Comparison of ENCODE assay signal across 12 cellular contexts in genomic region chr7:35677582-35678356, GRCh38.
"Had no signal": no experiment of that assay in that cellular context is flagged by ENCODE, and none has a peak within 500 bp of the region (broad histone marks: within the 10 kb centered on the region; RNA-seq: fewer than 3 reads in every experiment).

No MANE protein-coding gene starts in this region.

- DNase-seq: activated naive CD8-positive, alpha-beta T cell treated with anti-CD3 and anti-CD28 coated beads, Interleukin-2, amount 10 ng/mL, durations not matched to agents 7 days and 5 days; aorta; foreskin melanocyte; left colon; naive thymus-derived CD4-positive, alpha-beta T cell; nucleus accumbens; small intestine; substantia nigra; WERI-Rb-1 had no signal

- H3K27me3 ChIP-seq: right atrium auricular region had no signal

- H3K27ac ChIP-seq: right atrium auricular region, WERI-Rb-1 had no signal

- H3K27me3 Mint-ChIP-seq: activated naive CD8-positive, alpha-beta T cell treated with anti-CD3 and anti-CD28 coated beads, Interleukin-2, amount 10 ng/mL, durations not matched to agents 7 days and 5 days; naive thymus-derived CD4-positive, alpha-beta T cell; type B pancreatic cell had no signal

- H3K9me3 Mint-ChIP-seq: activated naive CD8-positive, alpha-beta T cell treated with anti-CD3 and anti-CD28 coated beads, Interleukin-2, amount 10 ng/mL, durations not matched to agents 7 days and 5 days; type B pancreatic cell had no signal

- H3K4me3 Mint-ChIP-seq: activated naive CD8-positive, alpha-beta T cell treated with anti-CD3 and anti-CD28 coated beads, Interleukin-2, amount 10 ng/mL, durations not matched to agents 7 days and 5 days; type B pancreatic cell had no signal

- H3K4me3 ChIP-seq: right atrium auricular region had no signal

- H3K9me3 ChIP-seq: right atrium auricular region had no signal

- H3K36me3 ChIP-seq: right atrium auricular region, WERI-Rb-1 had no signal

- ATAC-seq: left colon; naive thymus-derived CD4-positive, alpha-beta T cell had no signal

- H3K27ac Mint-ChIP-seq: activated naive CD8-positive, alpha-beta T cell treated with anti-CD3 and anti-CD28 coated beads, Interleukin-2, amount 10 ng/mL, durations not matched to agents 7 days and 5 days; naive thymus-derived CD4-positive, alpha-beta T cell; type B pancreatic cell had no signal

- FAIRE-seq: bronchial epithelial cell, small intestine had no signal
